17 cellular contexts compared by ENCODE assay signal in genomic region chr9:88187631-88188030, GRCh38.
DNase-seq lines count a peak whose midpoint lies in the region; ATAC-seq and TF ChIP-seq lines count a peak whose summit lies in the region.
"Had no signal": no experiment of that assay in that cellular context is flagged by ENCODE, and none has a peak within 500 bp of the region (broad histone marks: within the 10 kb centered on the region; RNA-seq: fewer than 3 reads in every experiment).

No MANE protein-coding gene starts in this region.

- H3K4me3 ChIP-seq in AG04449 (ENCODE audit: low read depth, low read length) = no peak overlapping the region
- H3K4me3 ChIP-seq: BLaER1 had no signal

- CTCF ChIA-PET in AG04449 (lab: Yijun Ruan, JAX) = interaction anchor here (0.9 to 2.3 kb wide), 2 partner anchors 11 to 238 kb away, joined by 3 to 7 read pairs; no protein-coding TSS in a partner anchor

- POLR2A ChIA-PET in AG04449 (lab: Yijun Ruan, JAX) = no interaction called here

- DNase-seq in AG04449 (ENCODE audit: low read depth, low spot score) (peak; percentile 37), GM03348 (ENCODE audit: low spot score) (peak; percentile 65), epidermal melanocyte (ENCODE audit: insufficient read length, low spot score) (peak; percentile 18), iris pigment epithelial cell (ENCODE audit: low read depth) (peak; percentile 9), NOMO-1 (lab: John Stamatoyannopoulos, UW; ENCODE audit: unreplicated experiment in 2 of 2) (no peak)
- no peak for DNase-seq in activated CD8-positive, alpha-beta memory T cell treated with anti-CD3 and anti-CD28 coated beads, Interleukin-2, amount 50 U/mL, for 4 hours
- DNase-seq: CD8-positive, alpha-beta memory T cell; MV-4-11; NCI-H1436 treated with DMSO at 0.1 percent for 48 hours; NCI-H2081; NCI-H2227 treated with DMSO at 0.1 percent for 48 hours; NCI-H526; OCI-M1; RPMI8226 had no signal

- no peak for ATAC-seq in HG03095 (IDR thresholded peaks at IDR 0.05; ENCODE audit: unreplicated experiment)
- no peak for ATAC-seq in GM21423 (IDR thresholded peaks at IDR 0.05; ENCODE audit: unreplicated experiment)

- no peak for TF ChIP-seq CTCF in AG04449 (IDR thresholded peaks at IDR 0.05; ENCODE audit: insufficient read depth, low read length, missing control alignments)

Comparison
In these comparisons a context has a peak if more than half of its experiments do, and no peak if none do; other contexts are left out.
1. DNase-seq: peak in AG04449 (single experiment), GM03348 (single experiment), epidermal melanocyte (single experiment) and iris pigment epithelial cell (single experiment); none in NOMO-1 (0 of 2) and activated CD8-positive, alpha-beta memory T cell treated with anti-CD3 and anti-CD28 coated beads, Interleukin-2, amount 50 U/mL, for 4 hours (single experiment).